8 cellular contexts compared by ENCODE assay signal in genomic region chr2:43524180-43524965, GRCh38.
A peak's percentile ranks its signal among the peaks of the same experiment; 100 is the strongest.
DNase-seq lines count a peak whose midpoint lies in the region; ATAC-seq and TF ChIP-seq lines count a peak whose summit lies in the region.

No MANE protein-coding gene starts in this region.

- H3K9me3 ChIP-seq in esophagus squamous epithelium (no peaks in the 10 kb centered on the region), sigmoid colon (no peaks in the 10 kb centered on the region)

- peak; percentile 43 for TF ChIP-seq CTCF in GM12864 (IDR thresholded peaks at IDR 0.05; ENCODE audit: low read depth, low read length, missing control alignments)
- peak in 4 of 6 experiments; percentile 28 to 50 (median 45) for TF ChIP-seq CTCF in esophagus squamous epithelium (IDR thresholded peaks at IDR 0.05)
- peak in 3 of 4 experiments; percentile 45 to 51 (median 46) for TF ChIP-seq CTCF in sigmoid colon (IDR thresholded peaks at IDR 0.05)

- intact Hi-C loops in esophagus squamous epithelium (cut with DNase I) = no loop called here
- intact Hi-C loops in sigmoid colon (cut with DNase I) = loop anchor here (10.0 kb wide), 1 partner anchor 180 kb away; no protein-coding TSS in a partner anchor
- intact Hi-C loops in sciatic nerve (cut with DNase I) = no loop called here

- no peak overlapping the region for H3K4me3 ChIP-seq in GM12864 (ENCODE audit: low read depth, low read length)
- H3K4me3 ChIP-seq in esophagus squamous epithelium = no peak overlapping the region
- no peak overlapping the region for H3K4me3 ChIP-seq in sigmoid colon

- no peaks in the 10 kb centered on the region for H3K27me3 ChIP-seq in esophagus squamous epithelium
- H3K27me3 ChIP-seq in sigmoid colon = no peaks in the 10 kb centered on the region

- no peak for DNase-seq in GM12864 (ENCODE audit: low read depth)
- peak; percentile 10 for DNase-seq in OCI-M1 (lab: John Stamatoyannopoulos, UW)
- DNase-seq in esophagus squamous epithelium (lab: John Stamatoyannopoulos, UW) = no peak
- peak; percentile 72 for DNase-seq in sigmoid colon
- DNase-seq in sciatic nerve (ENCODE audit: low spot score) = no peak
- no peak for DNase-seq in activated CD8-positive, alpha-beta memory T cell treated with anti-CD3 and anti-CD28 coated beads, Interleukin-2, amount 50 U/mL, for 4 hours
- no peak for DNase-seq in DMS153 (lab: John Stamatoyannopoulos, UW)
- DNase-seq in Ammon's horn (ENCODE audit: low spot score) = no peak

- H3K4me1 ChIP-seq in esophagus squamous epithelium (peaks cover 0 to 37% (median 12%) of the 10 kb centered on the region in 3 donors), sigmoid colon (peaks cover 0 to 55% (median 54%) of the 10 kb centered on the region in 4 donors)

- H3K36me3 ChIP-seq in esophagus squamous epithelium = peaks cover 0 to 8% (median 0%) of the 10 kb centered on the region in 3 donors
- no peaks in the 10 kb centered on the region for H3K36me3 ChIP-seq in sigmoid colon

- TF ChIP-seq POLR2A in esophagus squamous epithelium (IDR thresholded peaks at IDR 0.05) (no peak), sigmoid colon (IDR thresholded peaks at IDR 0.05) (no peak)

- 80% methylated on average over 3 of the region's 3 CpGs for WGBS in esophagus squamous epithelium, 2 donors
- WGBS in sigmoid colon, 2 donors = 84 to 86% methylated on average over 3 of the region's 3 CpGs

- H3K27ac ChIP-seq in esophagus squamous epithelium (peak overlapping the region in 3 of 4 donors; percentile 45 to 65 (median 48)), sigmoid colon (peak overlapping the region; percentile 41 to 77 (median 60))

- peak in 2 of 4 donors; percentile 17 to 59 for TF ChIP-seq EP300 in sigmoid colon (IDR thresholded peaks at IDR 0.05)

- ATAC-seq in sciatic nerve = no peak

Comparison
In these comparisons a context has a peak if more than half of its experiments do, and no peak if none do; other contexts are left out.
1. DNase-seq: peak in OCI-M1 (single experiment) and sigmoid colon (single experiment); none in GM12864 (single experiment), esophagus squamous epithelium (single experiment), sciatic nerve (single experiment), activated CD8-positive, alpha-beta memory T cell treated with anti-CD3 and anti-CD28 coated beads, Interleukin-2, amount 50 U/mL, for 4 hours (single experiment), DMS153 (single experiment) and Ammon's horn (single experiment).
2. Peak in every context shown above with its lines, with median percentiles within 50 percentile points of each other: CTCF ChIP-seq.